In the genomic region with DNA sequence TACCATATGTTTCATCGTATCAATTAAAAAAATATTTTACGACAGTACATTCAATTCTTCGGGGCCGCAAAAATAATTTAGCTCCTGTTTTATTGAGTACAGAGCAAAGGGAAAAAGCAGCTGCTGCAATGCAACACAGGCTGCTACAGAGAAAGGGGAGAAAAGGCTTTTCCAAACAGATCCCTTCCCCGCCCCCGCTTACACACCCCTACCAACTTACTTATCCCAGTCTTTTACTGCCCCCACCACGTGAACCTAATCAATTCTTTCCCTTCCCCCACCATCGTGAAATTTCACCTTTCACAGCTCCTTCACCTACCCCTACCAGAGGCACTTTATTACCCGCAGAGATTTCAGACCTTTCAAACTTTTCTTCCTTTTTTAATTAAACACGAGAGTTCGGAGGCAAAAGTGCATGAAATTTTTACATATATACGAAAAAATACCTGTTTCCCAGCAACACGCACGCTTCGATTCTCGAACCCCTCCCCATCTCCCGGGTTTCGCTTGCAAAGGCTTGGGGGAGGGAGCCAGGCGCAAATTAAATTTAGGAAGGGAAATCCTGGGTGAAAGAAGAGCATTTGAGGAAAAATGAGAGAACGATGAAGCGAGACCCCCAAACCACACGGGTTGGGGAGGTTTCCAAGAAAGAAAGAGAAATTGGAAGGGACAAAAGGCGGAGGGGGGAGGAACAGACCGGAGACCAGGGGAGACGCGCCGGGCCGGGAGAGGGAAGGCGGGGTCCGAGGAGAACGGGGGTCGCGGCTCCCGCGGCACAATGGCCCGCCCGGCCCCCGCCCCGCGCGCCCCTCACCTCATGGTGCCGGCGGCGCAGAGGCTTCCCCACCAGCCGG, we compare ENCODE assay signal across 1 cellular context.
TF ChIP-seq lines count a peak whose summit lies in the region.

No MANE protein-coding gene starts in this region.

TF ChIP-seq in HEK293, 187 proteins besides CTCF, POLR2A, EP300 and RAD21 (continued from another document and continues in another):
- TF ChIP-seq, protein P1, sequence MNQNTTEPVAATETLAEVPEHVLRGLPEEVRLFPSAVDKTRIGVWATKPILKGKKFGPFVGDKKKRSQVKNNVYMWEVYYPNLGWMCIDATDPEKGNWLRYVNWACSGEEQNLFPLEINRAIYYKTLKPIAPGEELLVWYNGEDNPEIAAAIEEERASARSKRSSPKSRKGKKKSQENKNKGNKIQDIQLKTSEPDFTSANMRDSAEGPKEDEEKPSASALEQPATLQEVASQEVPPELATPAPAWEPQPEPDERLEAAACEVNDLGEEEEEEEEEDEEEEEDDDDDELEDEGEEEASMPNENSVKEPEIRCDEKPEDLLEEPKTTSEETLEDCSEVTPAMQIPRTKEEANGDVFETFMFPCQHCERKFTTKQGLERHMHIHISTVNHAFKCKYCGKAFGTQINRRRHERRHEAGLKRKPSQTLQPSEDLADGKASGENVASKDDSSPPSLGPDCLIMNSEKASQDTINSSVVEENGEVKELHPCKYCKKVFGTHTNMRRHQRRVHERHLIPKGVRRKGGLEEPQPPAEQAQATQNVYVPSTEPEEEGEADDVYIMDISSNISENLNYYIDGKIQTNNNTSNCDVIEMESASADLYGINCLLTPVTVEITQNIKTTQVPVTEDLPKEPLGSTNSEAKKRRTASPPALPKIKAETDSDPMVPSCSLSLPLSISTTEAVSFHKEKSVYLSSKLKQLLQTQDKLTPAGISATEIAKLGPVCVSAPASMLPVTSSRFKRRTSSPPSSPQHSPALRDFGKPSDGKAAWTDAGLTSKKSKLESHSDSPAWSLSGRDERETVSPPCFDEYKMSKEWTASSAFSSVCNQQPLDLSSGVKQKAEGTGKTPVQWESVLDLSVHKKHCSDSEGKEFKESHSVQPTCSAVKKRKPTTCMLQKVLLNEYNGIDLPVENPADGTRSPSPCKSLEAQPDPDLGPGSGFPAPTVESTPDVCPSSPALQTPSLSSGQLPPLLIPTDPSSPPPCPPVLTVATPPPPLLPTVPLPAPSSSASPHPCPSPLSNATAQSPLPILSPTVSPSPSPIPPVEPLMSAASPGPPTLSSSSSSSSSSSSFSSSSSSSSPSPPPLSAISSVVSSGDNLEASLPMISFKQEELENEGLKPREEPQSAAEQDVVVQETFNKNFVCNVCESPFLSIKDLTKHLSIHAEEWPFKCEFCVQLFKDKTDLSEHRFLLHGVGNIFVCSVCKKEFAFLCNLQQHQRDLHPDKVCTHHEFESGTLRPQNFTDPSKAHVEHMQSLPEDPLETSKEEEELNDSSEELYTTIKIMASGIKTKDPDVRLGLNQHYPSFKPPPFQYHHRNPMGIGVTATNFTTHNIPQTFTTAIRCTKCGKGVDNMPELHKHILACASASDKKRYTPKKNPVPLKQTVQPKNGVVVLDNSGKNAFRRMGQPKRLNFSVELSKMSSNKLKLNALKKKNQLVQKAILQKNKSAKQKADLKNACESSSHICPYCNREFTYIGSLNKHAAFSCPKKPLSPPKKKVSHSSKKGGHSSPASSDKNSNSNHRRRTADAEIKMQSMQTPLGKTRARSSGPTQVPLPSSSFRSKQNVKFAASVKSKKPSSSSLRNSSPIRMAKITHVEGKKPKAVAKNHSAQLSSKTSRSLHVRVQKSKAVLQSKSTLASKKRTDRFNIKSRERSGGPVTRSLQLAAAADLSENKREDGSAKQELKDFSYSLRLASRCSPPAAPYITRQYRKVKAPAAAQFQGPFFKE (tag by site-specific recombination; IDR thresholded peaks at IDR 0.05; ENCODE audit: borderline replicate concordance) = no peak
- TF ChIP-seq SCRT2 (tag by site-specific recombination; IDR thresholded peaks at IDR 0.05) (peak; percentile 48), ZNF202 (tag by site-specific recombination; IDR thresholded peaks at IDR 0.05; ENCODE audit: borderline replicate concordance) (no peak), ZNF629 (tag by site-specific recombination; IDR thresholded peaks at IDR 0.05) (peak; percentile 53; the same call in 1 of the 2 replicates), ZNF266 (tag by site-specific recombination; IDR thresholded peaks at IDR 0.05; ENCODE audit: low read depth) (no peak), ZBTB48 (tag by site-specific recombination; IDR thresholded peaks at IDR 0.05) (0 out of 2 replicates have a peak, but pooled peaks have one; percentile 74), ZNF792 (tag by site-specific recombination; IDR thresholded peaks at IDR 0.05) (peak; percentile 54; the same call in 1 of the 2 replicates), SALL2 (tag by site-specific recombination; IDR thresholded peaks at IDR 0.05; ENCODE audit: borderline replicate concordance) (no peak), ZNF830 (tag by site-specific recombination; IDR thresholded peaks at IDR 0.05; ENCODE audit: low read depth) (no peak), GLI2 (tag by site-specific recombination; IDR thresholded peaks at IDR 0.05; ENCODE audit: borderline replicate concordance, low read depth) (no peak), ZNF624 (tag by site-specific recombination; IDR thresholded peaks at IDR 0.05) (no peak), ZNF140 (tag by site-specific recombination; IDR thresholded peaks at IDR 0.05) (no peak), ZNF701 (tag by site-specific recombination; IDR thresholded peaks at IDR 0.05) (no peak), ZNF548 (tag by site-specific recombination; IDR thresholded peaks at IDR 0.05) (0 out of 2 replicates have a peak, but pooled peaks have one; percentile 13), YY2 (tag by site-specific recombination; IDR thresholded peaks at IDR 0.05) (no peak), ZNF544 (tag by site-specific recombination; IDR thresholded peaks at IDR 0.05) (no peak), ZNF211 (tag by site-specific recombination; IDR thresholded peaks at IDR 0.05; ENCODE audit: low read depth) (no peak), ZFP3 (tag by site-specific recombination; IDR thresholded peaks at IDR 0.05; ENCODE audit: low read depth) (no peak), ZNF335 (tag by site-specific recombination; conservative IDR thresholded peaks at IDR 0.05) (peak; percentile 75), BCL11A (tag by site-specific recombination; IDR thresholded peaks at IDR 0.05; ENCODE audit: low read depth) (peak; percentile 77; the same call in 1 of the 2 replicates), ZNF394 (tag by site-specific recombination; IDR thresholded peaks at IDR 0.05; ENCODE audit: borderline replicate concordance) (peak; percentile 49; the same call in 1 of the 2 replicates), ZNF221 (tag by site-specific recombination; IDR thresholded peaks at IDR 0.05; ENCODE audit: borderline replicate concordance) (no peak), HOXA7 (CRISPR knock-in tag; IDR thresholded peaks at IDR 0.05; ENCODE audit: borderline replicate concordance) (no peak), OVOL3 (tag by site-specific recombination; IDR thresholded peaks at IDR 0.05) (no peak), ZNF664 (tag by site-specific recombination; IDR thresholded peaks at IDR 0.05) (peak; percentile 40), ZNF311 (tag by site-specific recombination; IDR thresholded peaks at IDR 0.05; ENCODE audit: borderline replicate concordance) (no peak), ZNF2 (tag by site-specific recombination; IDR thresholded peaks at IDR 0.05) (peak; percentile 29; the same call in 1 of the 2 replicates), ZNF174 (tag by site-specific recombination; IDR thresholded peaks at IDR 0.05) (no peak), ZNF529 (tag by site-specific recombination; IDR thresholded peaks at IDR 0.05; ENCODE audit: insufficient replicate concordance) (no peak)
- TF ChIP-seq, protein P2, sequence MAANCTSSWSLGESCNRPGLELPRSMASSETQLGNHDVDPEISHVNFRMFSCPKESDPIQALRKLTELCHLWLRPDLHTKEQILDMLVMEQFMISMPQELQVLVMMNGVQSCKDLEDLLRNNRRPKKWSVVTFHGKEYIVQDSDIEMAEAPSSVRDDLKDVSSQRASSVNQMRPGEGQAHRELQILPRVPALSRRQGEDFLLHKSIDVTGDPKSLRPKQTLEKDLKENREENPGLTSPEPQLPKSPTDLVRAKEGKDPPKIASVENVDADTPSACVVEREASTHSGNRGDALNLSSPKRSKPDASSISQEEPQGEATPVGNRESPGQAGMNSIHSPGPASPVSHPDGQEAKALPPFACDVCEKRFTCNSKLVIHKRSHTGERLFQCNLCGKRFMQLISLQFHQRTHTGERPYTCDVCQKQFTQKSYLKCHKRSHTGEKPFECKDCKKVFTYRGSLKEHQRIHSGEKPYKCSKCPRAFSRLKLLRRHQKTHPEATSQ (tag by site-specific recombination; IDR thresholded peaks at IDR 0.05) = no peak
- TF ChIP-seq, protein P3, sequence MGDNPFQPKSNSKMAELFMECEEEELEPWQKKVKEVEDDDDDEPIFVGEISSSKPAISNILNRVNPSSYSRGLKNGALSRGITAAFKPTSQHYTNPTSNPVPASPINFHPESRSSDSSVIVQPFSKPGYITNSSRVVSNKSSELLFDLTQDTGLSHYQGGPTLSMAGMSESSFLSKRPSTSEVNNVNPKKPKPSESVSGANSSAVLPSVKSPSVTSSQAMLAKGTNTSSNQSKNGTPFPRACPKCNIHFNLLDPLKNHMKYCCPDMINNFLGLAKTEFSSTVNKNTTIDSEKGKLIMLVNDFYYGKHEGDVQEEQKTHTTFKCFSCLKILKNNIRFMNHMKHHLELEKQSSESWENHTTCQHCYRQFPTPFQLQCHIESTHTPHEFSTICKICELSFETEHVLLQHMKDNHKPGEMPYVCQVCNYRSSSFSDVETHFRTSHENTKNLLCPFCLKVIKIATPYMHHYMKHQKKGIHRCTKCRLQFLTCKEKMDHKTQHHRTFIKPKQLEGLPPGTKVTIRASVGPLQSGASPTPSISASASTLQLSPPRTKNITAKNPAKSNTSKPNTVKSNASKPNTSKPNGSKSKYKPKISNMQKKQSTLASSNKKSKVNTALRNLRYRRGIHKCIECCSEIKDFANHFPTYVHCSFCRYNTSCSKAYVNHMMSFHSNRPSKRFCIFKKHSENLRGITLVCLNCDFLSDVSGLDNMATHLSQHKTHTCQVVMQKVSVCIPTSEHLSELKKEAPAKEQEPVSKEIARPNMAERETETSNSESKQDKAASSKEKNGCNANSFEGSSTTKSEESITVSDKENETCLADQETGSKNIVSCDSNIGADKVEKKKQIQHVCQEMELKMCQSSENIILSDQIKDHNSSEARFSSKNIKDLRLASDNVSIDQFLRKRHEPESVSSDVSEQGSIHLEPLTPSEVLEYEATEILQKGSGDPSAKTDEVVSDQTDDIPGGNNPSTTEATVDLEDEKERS (tag by site-specific recombination; IDR thresholded peaks at IDR 0.05) = no peak
- TF ChIP-seq, protein P4, sequence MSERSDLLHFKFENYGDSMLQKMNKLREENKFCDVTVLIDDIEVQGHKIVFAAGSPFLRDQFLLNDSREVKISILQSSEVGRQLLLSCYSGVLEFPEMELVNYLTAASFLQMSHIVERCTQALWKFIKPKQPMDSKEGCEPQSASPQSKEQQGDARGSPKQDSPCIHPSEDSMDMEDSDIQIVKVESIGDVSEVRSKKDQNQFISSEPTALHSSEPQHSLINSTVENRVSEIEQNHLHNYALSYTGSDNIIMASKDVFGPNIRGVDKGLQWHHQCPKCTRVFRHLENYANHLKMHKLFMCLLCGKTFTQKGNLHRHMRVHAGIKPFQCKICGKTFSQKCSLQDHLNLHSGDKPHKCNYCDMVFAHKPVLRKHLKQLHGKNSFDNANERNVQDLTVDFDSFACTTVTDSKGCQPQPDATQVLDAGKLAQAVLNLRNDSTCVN (tag by site-specific recombination; optimal IDR thresholded peaks at IDR 0.05) = peak; percentile 95
- TF ChIP-seq, protein P5, sequence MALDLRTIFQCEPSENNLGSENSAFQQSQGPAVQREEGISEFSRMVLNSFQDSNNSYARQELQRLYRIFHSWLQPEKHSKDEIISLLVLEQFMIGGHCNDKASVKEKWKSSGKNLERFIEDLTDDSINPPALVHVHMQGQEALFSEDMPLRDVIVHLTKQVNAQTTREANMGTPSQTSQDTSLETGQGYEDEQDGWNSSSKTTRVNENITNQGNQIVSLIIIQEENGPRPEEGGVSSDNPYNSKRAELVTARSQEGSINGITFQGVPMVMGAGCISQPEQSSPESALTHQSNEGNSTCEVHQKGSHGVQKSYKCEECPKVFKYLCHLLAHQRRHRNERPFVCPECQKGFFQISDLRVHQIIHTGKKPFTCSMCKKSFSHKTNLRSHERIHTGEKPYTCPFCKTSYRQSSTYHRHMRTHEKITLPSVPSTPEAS (tag by site-specific recombination; IDR thresholded peaks at IDR 0.05) = peak; percentile 34
- TF ChIP-seq, protein P6, sequence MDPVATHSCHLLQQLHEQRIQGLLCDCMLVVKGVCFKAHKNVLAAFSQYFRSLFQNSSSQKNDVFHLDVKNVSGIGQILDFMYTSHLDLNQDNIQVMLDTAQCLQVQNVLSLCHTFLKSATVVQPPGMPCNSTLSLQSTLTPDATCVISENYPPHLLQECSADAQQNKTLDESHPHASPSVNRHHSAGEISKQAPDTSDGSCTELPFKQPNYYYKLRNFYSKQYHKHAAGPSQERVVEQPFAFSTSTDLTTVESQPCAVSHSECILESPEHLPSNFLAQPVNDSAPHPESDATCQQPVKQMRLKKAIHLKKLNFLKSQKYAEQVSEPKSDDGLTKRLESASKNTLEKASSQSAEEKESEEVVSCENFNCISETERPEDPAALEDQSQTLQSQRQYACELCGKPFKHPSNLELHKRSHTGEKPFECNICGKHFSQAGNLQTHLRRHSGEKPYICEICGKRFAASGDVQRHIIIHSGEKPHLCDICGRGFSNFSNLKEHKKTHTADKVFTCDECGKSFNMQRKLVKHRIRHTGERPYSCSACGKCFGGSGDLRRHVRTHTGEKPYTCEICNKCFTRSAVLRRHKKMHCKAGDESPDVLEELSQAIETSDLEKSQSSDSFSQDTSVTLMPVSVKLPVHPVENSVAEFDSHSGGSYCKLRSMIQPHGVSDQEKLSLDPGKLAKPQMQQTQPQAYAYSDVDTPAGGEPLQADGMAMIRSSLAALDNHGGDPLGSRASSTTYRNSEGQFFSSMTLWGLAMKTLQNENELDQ (tag by site-specific recombination; IDR thresholded peaks at IDR 0.05; ENCODE audit: low read depth) = no peak
- TF ChIP-seq, protein P7, sequence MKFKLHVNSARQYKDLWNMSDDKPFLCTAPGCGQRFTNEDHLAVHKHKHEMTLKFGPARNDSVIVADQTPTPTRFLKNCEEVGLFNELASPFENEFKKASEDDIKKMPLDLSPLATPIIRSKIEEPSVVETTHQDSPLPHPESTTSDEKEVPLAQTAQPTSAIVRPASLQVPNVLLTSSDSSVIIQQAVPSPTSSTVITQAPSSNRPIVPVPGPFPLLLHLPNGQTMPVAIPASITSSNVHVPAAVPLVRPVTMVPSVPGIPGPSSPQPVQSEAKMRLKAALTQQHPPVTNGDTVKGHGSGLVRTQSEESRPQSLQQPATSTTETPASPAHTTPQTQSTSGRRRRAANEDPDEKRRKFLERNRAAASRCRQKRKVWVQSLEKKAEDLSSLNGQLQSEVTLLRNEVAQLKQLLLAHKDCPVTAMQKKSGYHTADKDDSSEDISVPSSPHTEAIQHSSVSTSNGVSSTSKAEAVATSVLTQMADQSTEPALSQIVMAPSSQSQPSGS (tag by site-specific recombination; IDR thresholded peaks at IDR 0.05; ENCODE audit: low read depth) = no peak
